ENCODE assay signal across 9 cellular contexts in genomic region chr16:54282202-54282922, GRCh38. TPM values are rescaled to one million over a fixed set of nuclear protein-coding genes. Genes with fewer than 3 reads are reported as not detected.
A peak's percentile ranks its signal among the peaks of the same experiment; 100 is the strongest.
DNase-seq lines count a peak whose midpoint lies in the region; ATAC-seq and TF ChIP-seq lines count a peak whose summit lies in the region.
"Had no signal": no experiment of that assay in that cellular context is flagged by ENCODE, and none has a peak within 500 bp of the region (broad histone marks: within the 10 kb centered on the region; RNA-seq: fewer than 3 reads in every experiment).

No MANE protein-coding gene starts in this region.

- intact Hi-C loops in OCI-LY7 (cut with micrococcal nuclease; ENCODE audit: unreplicated experiment) (no loop called here), prostate gland (cut with DNase I) (loop anchor here (10.0 kb wide), 1 partner anchor 368 kb away; no protein-coding TSS in a partner anchor)

- no peak for DNase-seq in OCI-LY7 (ENCODE audit: low spot score)
- DNase-seq in foreskin keratinocyte = peak in 1 of 2 donors; percentile 9
- peak; percentile 71 for DNase-seq in prostate gland (ENCODE audit: low spot score)
- no peak for DNase-seq in NCI-H2081 treated with DMSO at 0.1 percent for 48 hours (lab: John Stamatoyannopoulos, UW)
- DNase-seq in NCI-H1930 (lab: John Stamatoyannopoulos, UW) = no peak
- DNase-seq: naive B cell had no signal

- H3K9me3 ChIP-seq in OCI-LY7 (ENCODE audit: low read length) = no peaks in the 10 kb centered on the region
- H3K9me3 ChIP-seq in prostate gland = no peaks in the 10 kb centered on the region

- H3K4me2 ChIP-seq in OCI-LY7 (ENCODE audit: low read length) = no peak overlapping the region

- H3K27me3 ChIP-seq in foreskin keratinocyte (no peaks in the 10 kb centered on the region), prostate gland (replicated peaks; ENCODE audit: insufficient read depth) (no peaks in the 10 kb centered on the region)
- H3K27me3 ChIP-seq: SJSA1 had no signal

- H3K9me2 ChIP-seq in OCI-LY7 (ENCODE audit: insufficient read depth, low read length) = no peaks in the 10 kb centered on the region

- H3K36me3 ChIP-seq in OCI-LY7 (ENCODE audit: insufficient read depth, low read length) = no peaks in the 10 kb centered on the region
- peaks cover 0 to 6% of the 10 kb centered on the region in 2 donors for H3K36me3 ChIP-seq in prostate gland

- no TSS peak for BruUV-seq in OCI-LY7 (replicated peaks; lab: Mats Ljungman, UMichigan)

- H3K79me2 ChIP-seq in OCI-LY7 (ENCODE audit: insufficient read depth, low read depth, low read length) = no peaks in the 10 kb centered on the region

- no peak overlapping the region for H3K4me3 ChIP-seq in OCI-LY7 (ENCODE audit: low read depth, low read length, poor library complexity, severe bottlenecking)
- peak overlapping the region; percentile 54 to 87 for H3K4me3 ChIP-seq in prostate gland
- H3K4me3 ChIP-seq: SJSA1 had no signal

- H3K27ac ChIP-seq in OCI-LY7 (ENCODE audit: low read depth, low read length, poor library complexity, severe bottlenecking) (no peak overlapping the region), foreskin keratinocyte (no peak overlapping the region), prostate gland (peak overlapping the region; percentile 97 to 98)
- H3K27ac ChIP-seq: SJSA1 had no signal

- TF ChIP-seq POLR2A in prostate gland (IDR thresholded peaks at IDR 0.05) = no peak

- 12% methylated on average over 33 of the region's 42 CpGs for WGBS in prostate gland

- TF ChIP-seq CTCF in GM12873 (IDR thresholded peaks at IDR 0.05; ENCODE audit: insufficient read depth, low read depth, low read length, missing control alignments) (peak; percentile 53), OCI-LY7 (conservative IDR thresholded peaks at IDR 0.05; ENCODE audit: low read length) (0 out of 2 replicates have a peak, but pooled peaks have one; percentile 26), foreskin keratinocyte (conservative IDR thresholded peaks at IDR 0.05) (peak; percentile 52), prostate gland (IDR thresholded peaks at IDR 0.05) (peak; percentile 53 to 82 (median 63))

- H4K20me1 ChIP-seq in OCI-LY7 (ENCODE audit: insufficient read depth, low read length) = no peaks in the 10 kb centered on the region

- no peak overlapping the region for H2AFZ ChIP-seq in OCI-LY7 (ENCODE audit: low read length)

- CTCF ChIA-PET in OCI-LY7 (lab: Charles Lee; ENCODE audit: unreplicated experiment) = no interaction called here

- H3K4me1 ChIP-seq in OCI-LY7 (ENCODE audit: insufficient read depth, low read length, poor library complexity, severe bottlenecking) (no peaks in the 10 kb centered on the region), foreskin keratinocyte (no peaks in the 10 kb centered on the region), prostate gland (replicated peaks) (no peaks in the 10 kb centered on the region)

- POLR2A ChIA-PET in OCI-LY7 (lab: Charles Lee) = no interaction called here

- ATAC-seq in foreskin keratinocyte (no peak), GM21447 (IDR thresholded peaks at IDR 0.05; ENCODE audit: unreplicated experiment) (no peak)

RNA-seq across cellular contexts. Expression of gene IRX3, which starts 4.2 kb away (rescaled TPM):
- not detected in 2 replicates for total RNA-seq in OCI-LY7 (2014; rRNA removed; shearing (Covaris generic))
- total RNA-seq in OCI-LY7 (2022) (not detected in 2 replicates), foreskin keratinocyte (4.3 and 5.1 TPM in 2 replicates), prostate gland (10 to 100 TPM; 33.2 to 95.1 TPM)
- 4.1 and 4.4 TPM in 2 replicates for polyA plus RNA-seq in foreskin keratinocyte

Comparison
In these comparisons a context has a peak if more than half of its experiments do, and no peak if none do; other contexts are left out.
1. H3K27ac ChIP-seq: peak in prostate gland (2 of 2); none in OCI-LY7 (single experiment) and foreskin keratinocyte (single experiment).
2. Peak in every context shown above with its lines, with median percentiles within 50 percentile points of each other: CTCF ChIP-seq.